In genomic region chr5:62886603-62887315, GRCh38 we compare ENCODE assay signal across 28 cellular contexts.
A peak's percentile ranks its signal among the peaks of the same experiment; 100 is the strongest.
DNase-seq lines count a peak whose midpoint lies in the region; ATAC-seq, FAIRE-seq and TF ChIP-seq lines count a peak whose summit lies in the region.
"Had no signal": no experiment of that assay in that cellular context is flagged by ENCODE, and none has a peak within 500 bp of the region (broad histone marks: within the 10 kb centered on the region; RNA-seq: fewer than 3 reads in every experiment).

No MANE protein-coding gene starts in this region.

- ATAC-seq in left cardiac atrium (peak; percentile 76 to 83), gastrocnemius medialis (no peak)
- ATAC-seq: activated naive CD8-positive, alpha-beta T cell treated with anti-CD3 and anti-CD28 coated beads, Interleukin-2, amount 50 U/mL, for 24 hours; GM12878; naive thymus-derived CD8-positive, alpha-beta T cell; pancreas had no signal

- DNase-seq in left cardiac atrium, result no peak
- DNase-seq in right atrium auricular region (ENCODE audit: low spot score), result no peak
- peak; percentile 91 for DNase-seq in glomerular visceral epithelial cell (ENCODE audit: extremely low spot score)
- DNase-seq in middle frontal gyrus (ENCODE audit: extremely low spot score, low spot score), result peak; percentile 15
- DNase-seq in urothelium cell line (ENCODE audit: low spot score), result peak; percentile 48
- DNase-seq in ovary, result no peak
- no peak for DNase-seq in mammary epithelial cell
- DNase-seq in gastrocnemius medialis, result no peak
- DNase-seq: activated CD4-positive, alpha-beta T cell treated with anti-CD3 and anti-CD28 coated beads, Interleukin-2, amount 50 U/mL, for 48 hours; activated CD4-positive, CD25-positive, alpha-beta regulatory T cell; activated effector memory CD4-positive, alpha-beta T cell treated with anti-CD3 and anti-CD28 coated beads, Interleukin-2, amount 50 U/mL, for 16 hours; activated naive CD8-positive, alpha-beta T cell treated with anti-CD3 and anti-CD28 coated beads, Interleukin-2, amount 50 U/mL, for 24 hours; BE2C; DMS79 treated with DMSO at 0.1 percent for 48 hours; glutamatergic neuron; naive thymus-derived CD8-positive, alpha-beta T cell; NCI-H187 treated with DMSO at 0.1 percent for 48 hours; NCI-H226; NCI-H774; pancreas; stimulated activated CD4-positive, alpha-beta T cell treated with anti-CD3 and anti-CD28 coated beads, Interleukin-2, amount 100 ng/mL, for 48 hours; stimulated activated naive CD4-positive, alpha-beta T cell had no signal

- no peaks in the 10 kb centered on the region for H3K36me3 ChIP-seq in right atrium auricular region
- H3K36me3 ChIP-seq in ovary, result no peaks in the 10 kb centered on the region
- no peaks in the 10 kb centered on the region for H3K36me3 ChIP-seq in mammary epithelial cell (ENCODE audit: insufficient read depth, low read length)
- H3K36me3 ChIP-seq in gastrocnemius medialis, result no peaks in the 10 kb centered on the region
- H3K36me3 ChIP-seq: BE2C, pancreas, thoracic aorta had no signal

- no peak for TF ChIP-seq EP300 in ovary (IDR thresholded peaks at IDR 0.05)

- H3K27ac ChIP-seq in right atrium auricular region (no peak overlapping the region), ovary (peak overlapping the region in 1 of 2 donors; percentile 32), mammary epithelial cell (ENCODE audit: insufficient read depth, low read depth, low read length) (no peak overlapping the region), gastrocnemius medialis (no peak overlapping the region)
- H3K27ac ChIP-seq: KMS-11, pancreas, skin epidermis, thoracic aorta had no signal

- no peak overlapping the region for H3K9ac ChIP-seq in mammary epithelial cell (ENCODE audit: insufficient read depth, low read length)
- H3K9ac ChIP-seq: KMS-11 had no signal

- no peaks in the 10 kb centered on the region for H3K79me2 ChIP-seq in mammary epithelial cell (ENCODE audit: insufficient read depth, low read length)

- H3K9me3 ChIP-seq in right atrium auricular region (no peaks in the 10 kb centered on the region), ovary (no peaks in the 10 kb centered on the region), mammary epithelial cell (replicated peaks; ENCODE audit: insufficient read depth, low read length) (no peaks in the 10 kb centered on the region), gastrocnemius medialis (no peaks in the 10 kb centered on the region)
- H3K9me3 ChIP-seq: BE2C, pancreas, thoracic aorta had no signal

- BruUV-seq in mammary epithelial cell (replicated peaks; lab: Mats Ljungman, UMichigan), result no TSS peak

- no peak for TF ChIP-seq POLR2A in ovary (IDR thresholded peaks at IDR 0.05)
- no peak for TF ChIP-seq POLR2A in gastrocnemius medialis (IDR thresholded peaks at IDR 0.05)

- no peak overlapping the region for H3K4me3 ChIP-seq in right atrium auricular region
- no peak overlapping the region for H3K4me3 ChIP-seq in ovary
- no peak overlapping the region for H3K4me3 ChIP-seq in mammary epithelial cell (replicated peaks in 1 of 3; ENCODE audit: insufficient read depth in 1 of 3, low read depth in 2 of 3, low read length in 3 of 3)
- H3K4me3 ChIP-seq in gastrocnemius medialis, result no peak overlapping the region
- H3K4me3 ChIP-seq: GM12878, lung, pancreas, skin epidermis, thoracic aorta had no signal

- peaks cover 0 to 9% of the 10 kb centered on the region in 2 donors for H3K4me1 ChIP-seq in right atrium auricular region
- H3K4me1 ChIP-seq in ovary (ENCODE audit: insufficient read depth), result peaks cover 5% of the 10 kb centered on the region
- no peaks in the 10 kb centered on the region for H3K4me1 ChIP-seq in mammary epithelial cell (ENCODE audit: insufficient read depth, low read length)
- H3K4me1 ChIP-seq in gastrocnemius medialis, result no peaks in the 10 kb centered on the region
- H3K4me1 ChIP-seq: BE2C, pancreas had no signal

- 4 to 9% (median 9%) methylated on average over 5 of the region's 5 CpGs for WGBS in ovary, 3 donors
- WGBS in mammary epithelial cell (ENCODE audit: low coverage, missing lambda C conversion rate), result 11% methylated on average over 5 of the region's 5 CpGs

- H3K4me2 ChIP-seq in mammary epithelial cell (ENCODE audit: insufficient read depth, low read depth, low read length), result no peak overlapping the region
- H3K4me2 ChIP-seq: KMS-11 had no signal

- dilution Hi-C loops in mammary epithelial cell (cut with HindIII; ENCODE audit: low sequenced_read_pairs), result no loop called here

- TF ChIP-seq CTCF in right atrium auricular region (IDR thresholded peaks at IDR 0.05) (no peak), ovary (IDR thresholded peaks at IDR 0.05) (no peak), mammary epithelial cell (conservative IDR thresholded peaks at IDR 0.05 in 1 of 2, IDR thresholded peaks at IDR 0.05 in 1 of 2; ENCODE audit: extremely low read depth in 1 of 2, insufficient read depth in 1 of 2, low read depth in 1 of 2, low read length in 2 of 2) (no peak), gastrocnemius medialis (IDR thresholded peaks at IDR 0.05 in 4 of 5, conservative IDR thresholded peaks at IDR 0.05 in 1 of 5) (no peak)

- CTCF ChIA-PET in mammary epithelial cell (lab: Charles Lee; ENCODE audit: low non-redundant PET), result no interaction called here

- H4K20me1 ChIP-seq in mammary epithelial cell (ENCODE audit: insufficient read depth, low read length), result no peaks in the 10 kb centered on the region

- intact Hi-C loops in left cardiac atrium (cut with DNase I) (no loop called here), ovary (cut with DNase I) (no loop called here), mammary epithelial cell (cut with micrococcal nuclease) (no loop called here), gastrocnemius medialis (cut with DNase I; ENCODE audit: low total_unique reads) (no loop called here)

- no peaks in the 10 kb centered on the region for H3K27me3 ChIP-seq in right atrium auricular region
- no peaks in the 10 kb centered on the region for H3K27me3 ChIP-seq in ovary
- no peaks in the 10 kb centered on the region for H3K27me3 ChIP-seq in mammary epithelial cell (ENCODE audit: insufficient read depth, low read length)
- no peaks in the 10 kb centered on the region for H3K27me3 ChIP-seq in gastrocnemius medialis
- H3K27me3 ChIP-seq: BE2C, pancreas had no signal

- in situ Hi-C loops in mammary epithelial cell (cut with MboI; ENCODE audit: low sequenced_read_pairs in 2 of 2), result no loop called here
- in situ Hi-C loops in gastrocnemius medialis (cut with MboI; ENCODE audit: low sequenced_read_pairs in 4 of 4), result no loop called here

- peak; percentile 88 for FAIRE-seq in urothelium cell line (lab: Jason Lieb, UNC)
- FAIRE-seq: endometrium, GM12878, pancreas had no signal

- H2AFZ ChIP-seq in mammary epithelial cell (ENCODE audit: low read depth, low read length), result no peak overlapping the region

Comparison
In these comparisons a context has a peak if more than half of its experiments do, and no peak if none do; other contexts are left out.
1. ATAC-seq: peak in left cardiac atrium (2 of 2); none in gastrocnemius medialis (0 of 2).
2. DNase-seq: peak in glomerular visceral epithelial cell (single experiment), middle frontal gyrus (single experiment) and urothelium cell line (single experiment); none in left cardiac atrium (single experiment), right atrium auricular region (single experiment), ovary (0 of 5), mammary epithelial cell (single experiment) and gastrocnemius medialis (0 of 2).